In the genomic region with DNA sequence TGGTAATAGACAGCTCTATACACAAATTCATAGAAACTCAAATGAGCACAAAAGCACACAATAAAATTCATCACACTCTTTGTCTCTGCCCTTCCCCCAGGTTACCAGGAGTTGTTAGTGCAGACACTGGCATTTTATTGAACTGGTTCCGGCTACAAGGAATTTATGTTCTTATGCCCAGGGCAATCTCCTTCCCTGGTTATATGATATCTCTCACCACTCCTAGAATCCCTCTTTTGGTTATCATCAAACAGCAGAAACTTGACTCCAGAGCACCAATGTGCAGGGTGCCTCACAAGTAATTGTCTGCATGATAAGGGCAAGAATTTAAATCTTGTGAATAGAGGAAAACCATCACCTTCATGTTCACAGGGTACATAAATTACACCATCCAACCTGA, we compare ENCODE assay signal across 1 cellular context.
TF ChIP-seq lines count a peak whose summit lies in the region.

No MANE protein-coding gene starts in this region.

TF ChIP-seq in GM23338, 12 proteins besides CTCF, POLR2A, EP300 and RAD21 (continued from another document):
- TF ChIP-seq, protein P1, sequence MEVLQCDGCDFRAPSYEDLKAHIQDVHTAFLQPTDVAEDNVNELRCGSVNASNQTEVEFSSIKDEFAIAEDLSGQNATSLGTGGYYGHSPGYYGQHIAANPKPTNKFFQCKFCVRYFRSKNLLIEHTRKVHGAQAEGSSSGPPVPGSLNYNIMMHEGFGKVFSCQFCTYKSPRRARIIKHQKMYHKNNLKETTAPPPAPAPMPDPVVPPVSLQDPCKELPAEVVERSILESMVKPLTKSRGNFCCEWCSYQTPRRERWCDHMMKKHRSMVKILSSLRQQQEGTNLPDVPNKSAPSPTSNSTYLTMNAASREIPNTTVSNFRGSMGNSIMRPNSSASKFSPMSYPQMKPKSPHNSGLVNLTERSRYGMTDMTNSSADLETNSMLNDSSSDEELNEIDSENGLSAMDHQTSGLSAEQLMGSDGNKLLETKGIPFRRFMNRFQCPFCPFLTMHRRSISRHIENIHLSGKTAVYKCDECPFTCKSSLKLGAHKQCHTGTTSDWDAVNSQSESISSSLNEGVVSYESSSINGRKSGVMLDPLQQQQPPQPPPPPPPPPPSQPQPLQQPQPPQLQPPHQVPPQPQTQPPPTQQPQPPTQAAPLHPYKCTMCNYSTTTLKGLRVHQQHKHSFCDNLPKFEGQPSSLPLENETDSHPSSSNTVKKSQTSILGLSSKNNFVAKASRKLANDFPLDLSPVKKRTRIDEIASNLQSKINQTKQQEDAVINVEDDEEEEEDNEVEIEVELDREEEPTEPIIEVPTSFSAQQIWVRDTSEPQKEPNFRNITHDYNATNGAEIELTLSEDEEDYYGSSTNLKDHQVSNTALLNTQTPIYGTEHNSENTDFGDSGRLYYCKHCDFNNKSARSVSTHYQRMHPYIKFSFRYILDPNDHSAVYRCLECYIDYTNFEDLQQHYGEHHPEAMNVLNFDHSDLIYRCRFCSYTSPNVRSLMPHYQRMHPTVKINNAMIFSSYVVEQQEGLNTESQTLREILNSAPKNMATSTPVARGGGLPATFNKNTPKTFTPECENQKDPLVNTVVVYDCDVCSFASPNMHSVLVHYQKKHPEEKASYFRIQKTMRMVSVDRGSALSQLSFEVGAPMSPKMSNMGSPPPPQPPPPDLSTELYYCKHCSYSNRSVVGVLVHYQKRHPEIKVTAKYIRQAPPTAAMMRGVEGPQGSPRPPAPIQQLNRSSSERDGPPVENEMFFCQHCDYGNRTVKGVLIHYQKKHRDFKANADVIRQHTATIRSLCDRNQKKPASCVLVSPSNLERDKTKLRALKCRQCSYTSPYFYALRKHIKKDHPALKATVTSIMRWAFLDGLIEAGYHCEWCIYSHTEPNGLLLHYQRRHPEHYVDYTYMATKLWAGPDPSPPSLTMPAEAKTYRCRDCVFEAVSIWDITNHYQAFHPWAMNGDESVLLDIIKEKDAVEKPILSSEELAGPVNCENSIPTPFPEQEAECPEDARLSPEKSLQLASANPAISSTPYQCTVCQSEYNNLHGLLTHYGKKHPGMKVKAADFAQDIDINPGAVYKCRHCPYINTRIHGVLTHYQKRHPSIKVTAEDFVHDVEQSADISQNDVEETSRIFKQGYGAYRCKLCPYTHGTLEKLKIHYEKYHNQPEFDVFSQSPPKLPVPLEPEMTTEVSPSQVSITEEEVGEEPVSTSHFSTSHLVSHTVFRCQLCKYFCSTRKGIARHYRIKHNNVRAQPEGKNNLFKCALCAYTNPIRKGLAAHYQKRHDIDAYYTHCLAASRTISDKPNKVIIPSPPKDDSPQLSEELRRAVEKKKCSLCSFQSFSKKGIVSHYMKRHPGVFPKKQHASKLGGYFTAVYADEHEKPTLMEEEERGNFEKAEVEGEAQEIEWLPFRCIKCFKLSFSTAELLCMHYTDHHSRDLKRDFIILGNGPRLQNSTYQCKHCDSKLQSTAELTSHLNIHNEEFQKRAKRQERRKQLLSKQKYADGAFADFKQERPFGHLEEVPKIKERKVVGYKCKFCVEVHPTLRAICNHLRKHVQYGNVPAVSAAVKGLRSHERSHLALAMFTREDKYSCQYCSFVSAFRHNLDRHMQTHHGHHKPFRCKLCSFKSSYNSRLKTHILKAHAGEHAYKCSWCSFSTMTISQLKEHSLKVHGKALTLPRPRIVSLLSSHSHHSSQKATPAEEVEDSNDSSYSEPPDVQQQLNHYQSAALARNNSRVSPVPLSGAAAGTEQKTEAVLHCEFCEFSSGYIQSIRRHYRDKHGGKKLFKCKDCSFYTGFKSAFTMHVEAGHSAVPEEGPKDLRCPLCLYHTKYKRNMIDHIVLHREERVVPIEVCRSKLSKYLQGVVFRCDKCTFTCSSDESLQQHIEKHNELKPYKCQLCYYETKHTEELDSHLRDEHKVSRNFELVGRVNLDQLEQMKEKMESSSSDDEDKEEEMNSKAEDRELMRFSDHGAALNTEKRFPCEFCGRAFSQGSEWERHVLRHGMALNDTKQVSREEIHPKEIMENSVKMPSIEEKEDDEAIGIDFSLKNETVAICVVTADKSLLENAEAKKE (CRISPR knock-in tag; IDR thresholded peaks at IDR 0.05): no peak
